Comparison of ENCODE assay signal across 27 cellular contexts in genomic region chr19:33436360-33437345, GRCh38.
DNase-seq lines count a peak whose midpoint lies in the region; ATAC-seq and TF ChIP-seq lines count a peak whose summit lies in the region.
"Had no signal": no experiment of that assay in that cellular context is flagged by ENCODE, and none has a peak within 500 bp of the region (broad histone marks: within the 10 kb centered on the region; RNA-seq: fewer than 3 reads in every experiment).

No MANE protein-coding gene starts in this region.

- WGBS in trophoblast cell (ENCODE audit: extremely low coverage, insufficient coverage, insufficient read length) = no CpG with 5 or more reads among the region's 22 CpGs

- H3K4ac ChIP-seq in trophoblast cell (ENCODE audit: low read depth, low read length) = no peak overlapping the region

- intact Hi-C loops in natural killer cell (cut with micrococcal nuclease) = no loop called here

- peaks cover 12 to 13% of the 10 kb centered on the region in 2 donors for H3K4me1 Mint-ChIP-seq in natural killer cell treated with Interleukin-12 subunit alpha and Interleukin-12 subunit beta and Interleukin-15 and Interleukin-18, amount 100 ng/mL, for 72 hours (ENCODE audit: low read depth in 2 of 2)
- H3K4me1 Mint-ChIP-seq in natural killer cell (peaks cover 12 to 15% of the 10 kb centered on the region in 2 donors), nephron (peaks cover 12% of the 10 kb centered on the region)

- no peak overlapping the region for H2AFZ ChIP-seq in trophoblast cell (ENCODE audit: insufficient read depth, low read length, poor library complexity)

- no peaks in the 10 kb centered on the region for H3K9me3 Mint-ChIP-seq in natural killer cell treated with Interleukin-12 subunit alpha and Interleukin-12 subunit beta and Interleukin-15 and Interleukin-18, amount 100 ng/mL, for 72 hours
- H3K9me3 Mint-ChIP-seq in natural killer cell (no peaks in the 10 kb centered on the region), nephron (no peaks in the 10 kb centered on the region)
- H3K9me3 Mint-ChIP-seq: activated T-helper 1 cell treated with anti-CD3 and anti-CD28 coated beads, Interleukin-12 subunit alpha, Interleukin-12 subunit beta, Interleukin-2, Interleukin-4 antibody, amounts not matched to agents 30 ng/mL and 10 ng/mL and 1 ng/mL, durations not matched to agents 14 hours and 24 hours and 36 hours; CD4-positive, CD25-positive, alpha-beta regulatory T cell; immature natural killer cell had no signal

- H3K36me3 ChIP-seq in trophoblast cell (ENCODE audit: control insufficient read depth in 1 of 2, insufficient read depth in 2 of 2, low read length in 2 of 2) = no peaks in the 10 kb centered on the region
- H3K36me3 ChIP-seq: uterus had no signal

- H3K4me3 Mint-ChIP-seq in natural killer cell treated with Interleukin-12 subunit alpha and Interleukin-12 subunit beta and Interleukin-15 and Interleukin-18, amount 100 ng/mL, for 72 hours = no peak overlapping the region
- H3K4me3 Mint-ChIP-seq in natural killer cell = no peak overlapping the region
- H3K4me3 Mint-ChIP-seq in nephron = no peak overlapping the region
- H3K4me3 Mint-ChIP-seq: activated naive CD8-positive, alpha-beta T cell; activated T-helper 1 cell treated with anti-CD3 and anti-CD28 coated beads, Interleukin-12 subunit alpha, Interleukin-12 subunit beta, Interleukin-2, Interleukin-4 antibody, amounts not matched to agents 30 ng/mL and 10 ng/mL and 1 ng/mL, durations not matched to agents 14 hours and 24 hours and 36 hours; CD4-positive, CD25-positive, alpha-beta regulatory T cell; immature natural killer cell had no signal

- no peak for ATAC-seq in natural killer cell treated with Interleukin-12 subunit alpha and Interleukin-12 subunit beta and Interleukin-15 and Interleukin-18, amount 100 ng/mL, for 72 hours
- no peak for ATAC-seq in natural killer cell
- ATAC-seq: foreskin keratinocyte had no signal

- no peak overlapping the region for H3K27ac ChIP-seq in trophoblast cell (ENCODE audit: low read depth, low read length)
- H3K27ac ChIP-seq: foreskin keratinocyte, HL-60, RWPE1, uterus had no signal

- no peak overlapping the region for H2AK5ac ChIP-seq in trophoblast cell (ENCODE audit: low read length)

- no peak overlapping the region for H3K4me3 ChIP-seq in trophoblast cell (ENCODE audit: low read depth, low read length)
- H3K4me3 ChIP-seq: lung, uterus had no signal

- H3K27me3 Mint-ChIP-seq in natural killer cell treated with Interleukin-12 subunit alpha and Interleukin-12 subunit beta and Interleukin-15 and Interleukin-18, amount 100 ng/mL, for 72 hours = no peaks in the 10 kb centered on the region
- H3K27me3 Mint-ChIP-seq in natural killer cell (ENCODE audit: low read depth in 2 of 2) (no peaks in the 10 kb centered on the region), nephron (ENCODE audit: low read depth) (peaks cover 13% of the 10 kb centered on the region)
- H3K27me3 Mint-ChIP-seq: activated naive CD8-positive, alpha-beta T cell; CD4-positive, CD25-positive, alpha-beta regulatory T cell had no signal

- H3K79me1 ChIP-seq in trophoblast cell (ENCODE audit: low read length) = no peaks in the 10 kb centered on the region

- no peak overlapping the region for H4K91ac ChIP-seq in trophoblast cell (ENCODE audit: low read depth, low read length)

- no peaks in the 10 kb centered on the region for H3K36me3 Mint-ChIP-seq in natural killer cell treated with Interleukin-12 subunit alpha and Interleukin-12 subunit beta and Interleukin-15 and Interleukin-18, amount 100 ng/mL, for 72 hours
- no peaks in the 10 kb centered on the region for H3K36me3 Mint-ChIP-seq in natural killer cell
- no peaks in the 10 kb centered on the region for H3K36me3 Mint-ChIP-seq in nephron (ENCODE audit: low read depth)

- peak; percentile 22 for DNase-seq in natural killer cell treated with Interleukin-12 subunit alpha and Interleukin-12 subunit beta and Interleukin-15 and Interleukin-18, amount 100 ng/mL, for 72 hours (ENCODE audit: low spot score)
- no peak for DNase-seq in natural killer cell
- DNase-seq in dermis blood vessel endothelial cell = peak; percentile 5
- DNase-seq in trophoblast cell = no peak
- no peak for DNase-seq in NCI-H1694 treated with DMSO at 0.1 percent for 48 hours (lab: John Stamatoyannopoulos, UW)
- no peak for DNase-seq in amygdala (lab: John Stamatoyannopoulos, UW)
- DNase-seq: activated CD4-positive, alpha-beta T cell treated with anti-CD3 and anti-CD28 coated beads, Interleukin-2, amount 50 U/mL, for 1 hour; CD4-positive, CD25-positive, alpha-beta regulatory T cell; cerebellar nuclear complex; effector CD8-positive, alpha-beta T cell; foreskin keratinocyte; immature natural killer cell; NCI-H1048; NCI-H187; NCI-H82; occipital lobe; stimulated activated CD4-positive, alpha-beta T cell treated with anti-CD3 and anti-CD28 coated beads, Interleukin-12 subunit alpha, Interleukin-12 subunit beta, amount 100 ng/mL, for 4 hours; stimulated activated CD4-positive, alpha-beta T cell treated with anti-CD3 and anti-CD28 coated beads, Interleukin-4, amount 100 ng/mL, for 4 hours; stimulated activated naive CD4-positive, alpha-beta T cell; T1000; uterus had no signal

- no peak overlapping the region for H3K18ac ChIP-seq in trophoblast cell (ENCODE audit: low read length)

- H3K9me3 ChIP-seq in trophoblast cell (ENCODE audit: insufficient read depth, low read depth, low read length) = no peaks in the 10 kb centered on the region
- H3K9me3 ChIP-seq: uterus had no signal

- TF ChIP-seq CTCF in natural killer cell (IDR thresholded peaks at IDR 0.05) (no peak), nephron (IDR thresholded peaks at IDR 0.05; ENCODE audit: unreplicated experiment in 3 of 3) (no peak)

- no peak overlapping the region for H2BK120ac ChIP-seq in trophoblast cell (ENCODE audit: insufficient read depth, low read length, poor library complexity)

- no peaks in the 10 kb centered on the region for H3K79me2 ChIP-seq in trophoblast cell (ENCODE audit: control insufficient read depth, insufficient read depth, low read length, poor library complexity)

- H4K12ac ChIP-seq in trophoblast cell (ENCODE audit: low read depth, low read length) = no peak overlapping the region

- no peak overlapping the region for H2BK12ac ChIP-seq in trophoblast cell (ENCODE audit: low read length)

- peaks cover 2 to 3% of the 10 kb centered on the region in 2 experiments for H3K4me1 ChIP-seq in trophoblast cell (ENCODE audit: control insufficient read depth in 1 of 2, insufficient read depth in 2 of 2, low read length in 2 of 2)
- H3K4me1 ChIP-seq: foreskin keratinocyte, uterus had no signal

- no peaks in the 10 kb centered on the region for H3K27me3 ChIP-seq in trophoblast cell (ENCODE audit: insufficient read depth, low read length)
- H3K27me3 ChIP-seq: uterus had no signal

- H3K9ac ChIP-seq in trophoblast cell (ENCODE audit: low read length) = no peak overlapping the region

- H3K14ac ChIP-seq in trophoblast cell (ENCODE audit: low read length) = no peak overlapping the region

- no peak overlapping the region for H4K8ac ChIP-seq in trophoblast cell (ENCODE audit: low read depth, low read length)

- no peak overlapping the region for H2BK5ac ChIP-seq in trophoblast cell (ENCODE audit: low read depth, low read length, poor library complexity)

- H3K27ac Mint-ChIP-seq in natural killer cell treated with Interleukin-12 subunit alpha and Interleukin-12 subunit beta and Interleukin-15 and Interleukin-18, amount 100 ng/mL, for 72 hours = no peak overlapping the region
- H3K27ac Mint-ChIP-seq in natural killer cell (no peak overlapping the region), nephron (peak overlapping the region; percentile 8 to 43 (median 9))
- H3K27ac Mint-ChIP-seq: activated naive CD8-positive, alpha-beta T cell; activated T-helper 1 cell treated with anti-CD3 and anti-CD28 coated beads, Interleukin-12 subunit alpha, Interleukin-12 subunit beta, Interleukin-2, Interleukin-4 antibody, amounts not matched to agents 30 ng/mL and 10 ng/mL and 1 ng/mL, durations not matched to agents 14 hours and 24 hours and 36 hours; immature natural killer cell had no signal

- H3K4me2 ChIP-seq in trophoblast cell (ENCODE audit: low read length) = no peak overlapping the region

- no peak overlapping the region for H3K23ac ChIP-seq in trophoblast cell (ENCODE audit: low read length)

Comparison
In these comparisons a context has a peak if more than half of its experiments do, and no peak if none do; other contexts are left out.
1. DNase-seq: peak in natural killer cell treated with Interleukin-12 subunit alpha and Interleukin-12 subunit beta and Interleukin-15 and Interleukin-18, amount 100 ng/mL, for 72 hours (single experiment) and dermis blood vessel endothelial cell (single experiment); none in natural killer cell (single experiment), trophoblast cell (0 of 2), NCI-H1694 treated with DMSO at 0.1 percent for 48 hours (single experiment) and amygdala (0 of 56).
2. H3K27ac Mint-ChIP-seq: peak in nephron (3 of 3); none in natural killer cell treated with Interleukin-12 subunit alpha and Interleukin-12 subunit beta and Interleukin-15 and Interleukin-18, amount 100 ng/mL, for 72 hours (0 of 2) and natural killer cell (0 of 2).